In the genomic region with DNA sequence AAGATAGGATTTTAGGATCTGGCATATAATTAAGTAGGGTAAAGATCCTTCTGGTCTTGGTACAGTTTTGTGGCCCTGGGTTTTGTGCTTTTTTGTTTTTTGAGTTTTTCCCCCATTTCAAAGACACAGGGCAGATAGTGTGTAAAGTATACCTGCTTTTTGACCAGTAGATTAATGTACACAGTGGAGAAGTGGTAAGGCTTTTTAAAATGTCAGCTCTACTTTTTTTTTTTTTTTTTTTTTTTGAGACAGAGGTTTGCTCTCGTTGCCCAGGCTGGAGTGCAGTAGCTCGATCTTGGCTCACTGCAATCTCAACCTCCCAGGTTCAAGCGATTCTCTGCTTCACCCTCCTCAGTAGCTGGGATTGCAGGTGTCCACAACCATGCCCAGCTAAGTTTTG, we compare ENCODE assay signal across 13 cellular contexts. TPM values are rescaled to one million over a fixed set of nuclear protein-coding genes. Genes with fewer than 3 reads are reported as not detected.
A peak's percentile ranks its signal among the peaks of the same experiment; 100 is the strongest.
DNase-seq lines count a peak whose midpoint lies in the region; ATAC-seq, FAIRE-seq and TF ChIP-seq lines count a peak whose summit lies in the region.
"Had no signal": no experiment of that assay in that cellular context is flagged by ENCODE, and none has a peak within 500 bp of the region (broad histone marks: within the 10 kb centered on the region; RNA-seq: fewer than 3 reads in every experiment).

No MANE protein-coding gene starts in this region.

- CTCF ChIA-PET in activated CD4-positive, alpha-beta T cell treated with anti-CD3 and anti-CD28 coated beads, Interleukin-2, amount 10 ng/mL, durations not matched to agents 7 days and 5 days (lab: Charles Lee): interaction anchor here (0.6 kb wide), 2 partner anchors 601 to 928 kb away, joined by 3 to 4 read pairs; no protein-coding TSS in a partner anchor
- CTCF ChIA-PET in OCI-LY7 (lab: Charles Lee; ENCODE audit: unreplicated experiment): no interaction called here
- CTCF ChIA-PET in endothelial cell of umbilical vein (lab: Charles Lee): interaction anchor here (0.6 to 6.8 kb wide), 3 partner anchors 10 to 174 kb away, joined by 3 to 59 read pairs (median 4); no protein-coding TSS in a partner anchor

- TF ChIP-seq POLR2A in endothelial cell of umbilical vein (IDR thresholded peaks at IDR 0.05; ENCODE audit: low read depth, low read length): no peak

- POLR2A ChIA-PET in activated CD4-positive, alpha-beta T cell treated with anti-CD3 and anti-CD28 coated beads, Interleukin-2, amount 10 ng/mL, durations not matched to agents 7 days and 5 days (lab: Charles Lee): interaction anchor here (0.6 kb wide), 1 partner anchor 127 kb away, joined by 6 read pairs; no protein-coding TSS in a partner anchor
- POLR2A ChIA-PET in OCI-LY7 (lab: Charles Lee) (interaction anchor here (0.7 to 0.8 kb wide), 2 partner anchors 26 to 145 kb away, joined by 3 to 5 read pairs; partner anchors contain the start of gene RBX1), endothelial cell of umbilical vein (lab: Charles Lee) (interaction anchor here (1.4 kb wide), 1 partner anchor 145 kb away, joined by 6 read pairs; the partner anchor contains the start of gene RBX1)

- H3K9me3 Mint-ChIP-seq in activated CD4-positive, alpha-beta T cell treated with anti-CD3 and anti-CD28 coated beads, Interleukin-2, amount 10 ng/mL, durations not matched to agents 7 days and 5 days: no peaks in the 10 kb centered on the region

- ATAC-seq in HG02642 (IDR thresholded peaks at IDR 0.05; ENCODE audit: poor library complexity, unreplicated experiment): no peak
- ATAC-seq: body of pancreas had no signal

- H3K9me1 ChIP-seq in endothelial cell of umbilical vein (replicated peaks; ENCODE audit: control insufficient read depth, extremely low read depth, insufficient read depth, low read length): peaks cover 5% of the 10 kb centered on the region

- DNase-seq in activated CD4-positive, alpha-beta T cell treated with anti-CD3 and anti-CD28 coated beads, Interleukin-2, amount 10 ng/mL, durations not matched to agents 7 days and 5 days: no peak
- DNase-seq in activated CD4-positive, alpha-beta T cell treated with anti-CD3 and anti-CD28 coated beads for 4 hours: no peak
- DNase-seq in OCI-LY7 (ENCODE audit: low spot score): no peak
- no peak for DNase-seq in endothelial cell of umbilical vein (ENCODE audit: low read depth, low spot score)
- no peak for DNase-seq in activated naive CD4-positive, alpha-beta T cell treated with Interleukin-2 at 50 U/mL for 16 hours
- no peak for DNase-seq in stimulated activated CD4-positive, alpha-beta T cell treated with anti-CD3 and anti-CD28 coated beads, Interleukin-12 subunit alpha, Interleukin-12 subunit beta, amount 100 ng/mL, for 4 hours
- DNase-seq: body of pancreas, kidney, NCI-H1092, NCI-H69, occipital lobe had no signal

- peaks cover 41% of the 10 kb centered on the region for H3K36me3 Mint-ChIP-seq in activated CD4-positive, alpha-beta T cell treated with anti-CD3 and anti-CD28 coated beads, Interleukin-2, amount 10 ng/mL, durations not matched to agents 7 days and 5 days (ENCODE audit: low read depth)

- no peaks in the 10 kb centered on the region for H3K9me2 ChIP-seq in OCI-LY7 (ENCODE audit: insufficient read depth, low read length)

- no peaks in the 10 kb centered on the region for H3K27me3 Mint-ChIP-seq in activated CD4-positive, alpha-beta T cell treated with anti-CD3 and anti-CD28 coated beads, Interleukin-2, amount 10 ng/mL, durations not matched to agents 7 days and 5 days

- TF ChIP-seq CTCF in OCI-LY7 (conservative IDR thresholded peaks at IDR 0.05; ENCODE audit: low read length) (no peak), endothelial cell of umbilical vein (IDR thresholded peaks at IDR 0.05; ENCODE audit: extremely low read depth in 1 of 2, insufficient read depth in 1 of 2, low read depth in 1 of 2, low read length in 2 of 2) (no peak)

- H4K20me1 ChIP-seq in OCI-LY7 (ENCODE audit: insufficient read depth, low read length) (peaks cover 45% of the 10 kb centered on the region), endothelial cell of umbilical vein (replicated peaks; ENCODE audit: control insufficient read depth, extremely low read depth, insufficient read depth, low read length) (peaks cover 17% of the 10 kb centered on the region)

- dilution Hi-C loops in endothelial cell of umbilical vein (cut with MboI; ENCODE audit: extremely low pct_ligation_motif_present, low sequenced_read_pairs): no loop called here

- H3K4me2 ChIP-seq in OCI-LY7 (ENCODE audit: low read length): peak overlapping the region; percentile 89
- peak overlapping the region; percentile 99 for H3K4me2 ChIP-seq in endothelial cell of umbilical vein (ENCODE audit: insufficient read depth, low read length)

- peaks cover 53% of the 10 kb centered on the region for H3K4me1 Mint-ChIP-seq in activated CD4-positive, alpha-beta T cell treated with anti-CD3 and anti-CD28 coated beads, Interleukin-2, amount 10 ng/mL, durations not matched to agents 7 days and 5 days

- H3K9me3 ChIP-seq in OCI-LY7 (ENCODE audit: low read length) (no peaks in the 10 kb centered on the region), endothelial cell of umbilical vein (replicated peaks; ENCODE audit: control insufficient read depth, insufficient read depth, low read length) (no peaks in the 10 kb centered on the region)
- H3K9me3 ChIP-seq: body of pancreas had no signal

- H3K27ac Mint-ChIP-seq in activated CD4-positive, alpha-beta T cell treated with anti-CD3 and anti-CD28 coated beads, Interleukin-2, amount 10 ng/mL, durations not matched to agents 7 days and 5 days: no peak overlapping the region

- BruUV-seq in OCI-LY7 (replicated peaks; lab: Mats Ljungman, UMichigan): no TSS peak
- no TSS peak for BruUV-seq in endothelial cell of umbilical vein (replicated peaks; lab: Mats Ljungman, UMichigan)

- H3K36me3 ChIP-seq in OCI-LY7 (ENCODE audit: insufficient read depth, low read length) (peaks cover 66% of the 10 kb centered on the region), endothelial cell of umbilical vein (ENCODE audit: control insufficient read depth in 2 of 2, extremely low read depth in 1 of 2, insufficient read depth in 2 of 2, low read length in 2 of 2) (no peaks in the 10 kb centered on the region), rectal smooth muscle tissue (ENCODE audit: control insufficient read depth, insufficient read depth, low read length) (no peaks in the 10 kb centered on the region)

- H3K4me3 Mint-ChIP-seq in activated CD4-positive, alpha-beta T cell treated with anti-CD3 and anti-CD28 coated beads, Interleukin-2, amount 10 ng/mL, durations not matched to agents 7 days and 5 days: peak overlapping the region; percentile 92

- H3K4me1 ChIP-seq in OCI-LY7 (ENCODE audit: insufficient read depth, low read length, poor library complexity, severe bottlenecking): peaks cover 32% of the 10 kb centered on the region
- H3K4me1 ChIP-seq in endothelial cell of umbilical vein (ENCODE audit: control insufficient read depth, extremely low read depth, insufficient read depth, low read length): peaks cover 28% of the 10 kb centered on the region
- H3K4me1 ChIP-seq in rectal smooth muscle tissue (ENCODE audit: control insufficient read depth, insufficient read depth, low read length): peaks cover 21% of the 10 kb centered on the region

- H3K9ac ChIP-seq in endothelial cell of umbilical vein (replicated peaks; ENCODE audit: extremely low read depth, insufficient read depth, low read length) (no peak overlapping the region), rectal smooth muscle tissue (ENCODE audit: low read length) (no peak overlapping the region)

- intact Hi-C loops in OCI-LY7 (cut with micrococcal nuclease; ENCODE audit: unreplicated experiment): loop anchor here (10.0 kb wide), 1 partner anchor 348 kb away; the partner anchor contains the start of gene TOB2
- intact Hi-C loops in endothelial cell of umbilical vein (cut with micrococcal nuclease): no loop called here

- H3K4me3 ChIP-seq in OCI-LY7 (ENCODE audit: low read depth, low read length, poor library complexity, severe bottlenecking) (peak overlapping the region; percentile 85), endothelial cell of umbilical vein (replicated peaks in 1 of 3; ENCODE audit: insufficient read depth in 1 of 3, low read depth in 1 of 3, low read length in 3 of 3) (no peak overlapping the region), rectal smooth muscle tissue (ENCODE audit: low read length) (peak overlapping the region; percentile 13)
- H3K4me3 ChIP-seq: body of pancreas had no signal

- FAIRE-seq in endothelial cell of umbilical vein (lab: Jason Lieb, UNC): no peak
- FAIRE-seq: kidney had no signal

- H3K27ac ChIP-seq in OCI-LY7 (ENCODE audit: low read depth, low read length, poor library complexity, severe bottlenecking) (no peak overlapping the region), endothelial cell of umbilical vein (ENCODE audit: insufficient read depth, low read depth, low read length) (no peak overlapping the region), rectal smooth muscle tissue (ENCODE audit: low read depth, low read length) (no peak overlapping the region)
- H3K27ac ChIP-seq: body of pancreas had no signal

- H3K79me2 ChIP-seq in OCI-LY7 (ENCODE audit: insufficient read depth, low read depth, low read length) (peaks cover 91% of the 10 kb centered on the region), endothelial cell of umbilical vein (ENCODE audit: control insufficient read depth, insufficient read depth, low read length) (peaks cover 89% of the 10 kb centered on the region)

- H3K27me3 ChIP-seq in endothelial cell of umbilical vein (ENCODE audit: control insufficient read depth in 2 of 2, insufficient read depth in 2 of 2, low read length in 2 of 2) (no peaks in the 10 kb centered on the region), rectal smooth muscle tissue (ENCODE audit: control insufficient read depth, insufficient read depth, low read length) (no peaks in the 10 kb centered on the region)
- H3K27me3 ChIP-seq: body of pancreas had no signal

- H2AFZ ChIP-seq in OCI-LY7 (ENCODE audit: low read length): no peak overlapping the region
- H2AFZ ChIP-seq in endothelial cell of umbilical vein (ENCODE audit: low read depth, low read length): no peak overlapping the region

TF ChIP-seq in endothelial cell of umbilical vein, 7 proteins besides CTCF, POLR2A, EP300 and RAD21 (continues in another document):
- TF ChIP-seq EZH2 (IDR thresholded peaks at IDR 0.05; ENCODE audit: borderline replicate concordance, low read depth, low read length, severe bottlenecking): no peak

RNA-seq across cellular contexts. Expression of gene EP300, which starts 4.0 kb away (rescaled TPM):
- 10 to 100 TPM; 78.7 to 79.2 TPM for total RNA-seq in activated CD4-positive, alpha-beta T cell treated with anti-CD3 and anti-CD28 coated beads, Interleukin-2, amount 10 ng/mL, durations not matched to agents 7 days and 5 days
- 45.4 and 46.2 TPM in 2 replicates for total RNA-seq in OCI-LY7 (2014; rRNA removed; shearing (Covaris generic))
- 101 and 108 TPM in 2 replicates for total RNA-seq in OCI-LY7 (2022)
- 63.0 and 66.7 TPM in 2 replicates for total RNA-seq in endothelial cell of umbilical vein
- 18.7 and 24.4 TPM in 2 replicates for polyA plus RNA-seq in endothelial cell of umbilical vein
- 23.3 and 23.7 TPM in 2 replicates for polyA plus RNA-seq in endothelial cell of umbilical vein (2011; cell fraction: cytosol; rRNA removed)
- polyA plus RNA-seq in endothelial cell of umbilical vein (2011; cell fraction: nucleus; rRNA removed): 57.5 and 65.7 TPM in 2 replicates
- polyA plus RNA-seq in endothelial cell of umbilical vein (2012): 31.6 and 37.3 TPM in 2 replicates
- 95.3 and 133 TPM in 2 replicates for polyA minus RNA-seq in endothelial cell of umbilical vein
- 18.2 TPM for polyA minus RNA-seq in endothelial cell of umbilical vein (2011; cell fraction: cytosol; rRNA and poly(A)+ RNA removed)
- 80.6 and 117 TPM in 2 replicates for polyA minus RNA-seq in endothelial cell of umbilical vein (2011; cell fraction: nucleus; rRNA and poly(A)+ RNA removed)

Comparison
In these comparisons a context has a peak if more than half of its experiments do, and no peak if none do; other contexts are left out.
1. H3K4me3 ChIP-seq: peak in OCI-LY7 (single experiment) and rectal smooth muscle tissue (single experiment); none in endothelial cell of umbilical vein (0 of 3).